ENCODE assay signal across 12 cellular contexts in genomic region chr3:129598484-129598883, GRCh38. TPM values are rescaled to one million over a fixed set of nuclear protein-coding genes. Genes with fewer than 3 reads are reported as not detected.
DNase-seq lines count a peak whose midpoint lies in the region; ATAC-seq and TF ChIP-seq lines count a peak whose summit lies in the region.
"Had no signal": no experiment of that assay in that cellular context is flagged by ENCODE, and none has a peak within 500 bp of the region (broad histone marks: within the 10 kb centered on the region; RNA-seq: fewer than 3 reads in every experiment).

No MANE protein-coding gene starts in this region.

- no peaks in the 10 kb centered on the region for H4K20me1 ChIP-seq in PC-3 (ENCODE audit: low read length)

- H3K36me3 ChIP-seq in HUES64 (ENCODE audit: insufficient read depth, low read length) = no peaks in the 10 kb centered on the region
- H3K36me3 ChIP-seq in lung (ENCODE audit: control insufficient read depth in 2 of 2, insufficient read depth in 2 of 2, low read length in 2 of 2) = no peaks in the 10 kb centered on the region
- H3K36me3 ChIP-seq in PC-3 (ENCODE audit: low read depth, low read length) = no peaks in the 10 kb centered on the region

- CTCF ChIA-PET in PC-3 (lab: Charles Lee) = no interaction called here

- H3K4me1 Mint-ChIP-seq in chondrocyte (ENCODE audit: low read depth) (peaks cover 98% of the 10 kb centered on the region), mesothelial cell of epicardium (peaks cover 48% of the 10 kb centered on the region)

- DNase-seq in chondrocyte (ENCODE audit: low spot score) = no peak
- no peak for DNase-seq in lung (ENCODE audit: low spot score)
- no peak for DNase-seq in A172 (ENCODE audit: low spot score)
- DNase-seq in mesothelial cell of epicardium (ENCODE audit: low spot score in 2 of 2, unreplicated experiment in 2 of 2) = no peak
- no peak for DNase-seq in PC-3
- DNase-seq: activated CD4-positive, alpha-beta T cell treated with anti-CD3 and anti-CD28 coated beads, Interleukin-2, amount 10 ng/mL, durations not matched to agents 7 days and 5 days; CD8-positive, alpha-beta T cell; Karpas-422 had no signal

- peaks cover 66% of the 10 kb centered on the region for H3K4me1 ChIP-seq in HUES64 (ENCODE audit: insufficient read depth, low read length)
- peaks cover 0 to 56% of the 10 kb centered on the region in 2 donors for H3K4me1 ChIP-seq in lung (ENCODE audit: control insufficient read depth in 2 of 2, insufficient read depth in 2 of 2, low read length in 2 of 2)
- H3K4me1 ChIP-seq in PC-3 (ENCODE audit: insufficient read depth, low read length) = peaks cover 5% of the 10 kb centered on the region; the same call in 1 of the 2 replicates

- no peak overlapping the region for H3K4me3 ChIP-seq in HUES64 (ENCODE audit: low read length)
- H3K4me3 ChIP-seq in lung = no peak overlapping the region
- H3K4me3 ChIP-seq in PC-3 (ENCODE audit: low read length) = no peak overlapping the region

- H3K9ac ChIP-seq in HUES64 (ENCODE audit: low read depth, low read length) (no peak overlapping the region), PC-3 (ENCODE audit: low read length) (no peak overlapping the region)

- H3K27ac ChIP-seq in HUES64 (ENCODE audit: low read depth, low read length) = peak overlapping the region; percentile 40; the same call in 1 of the 2 replicates
- peak overlapping the region; percentile 79 to 85 for H3K27ac ChIP-seq in lung (ENCODE audit: low read depth in 1 of 2, low read length in 1 of 2)
- H3K27ac ChIP-seq in temporal lobe (ENCODE audit: low read depth, low read length) = peak overlapping the region; percentile 96
- H3K27ac ChIP-seq in PC-3 (ENCODE audit: low read length) = no peak overlapping the region

- H3K27ac Mint-ChIP-seq in chondrocyte (ENCODE audit: unreplicated experiment) = peak overlapping the region; percentile 99
- no peak overlapping the region for H3K27ac Mint-ChIP-seq in mesothelial cell of epicardium
- H3K27ac Mint-ChIP-seq: activated CD4-positive, alpha-beta T cell treated with anti-CD3 and anti-CD28 coated beads, Interleukin-2, amount 10 ng/mL, durations not matched to agents 7 days and 5 days; CD8-positive, alpha-beta T cell had no signal

- POLR2A ChIA-PET in PC-3 (lab: Charles Lee; ENCODE audit: unreplicated experiment) = no interaction called here

- no TSS peak for BruUV-seq in PC-3 (replicated peaks; lab: Mats Ljungman, UMichigan)

- H3K9me3 Mint-ChIP-seq in chondrocyte (ENCODE audit: low read depth) (no peaks in the 10 kb centered on the region), mesothelial cell of epicardium (no peaks in the 10 kb centered on the region)
- H3K9me3 Mint-ChIP-seq: activated CD4-positive, alpha-beta T cell treated with anti-CD3 and anti-CD28 coated beads, Interleukin-2, amount 10 ng/mL, durations not matched to agents 7 days and 5 days; CD8-positive, alpha-beta T cell; neural crest cell had no signal

- ATAC-seq in lung (ENCODE audit: insufficient read depth, low FRiP score) (no peak), HG02571 (IDR thresholded peaks at IDR 0.05; ENCODE audit: unreplicated experiment) (no peak), PC-3 (no peak)
- ATAC-seq: CD8-positive, alpha-beta T cell had no signal

- H3K79me2 ChIP-seq in PC-3 (ENCODE audit: low read length) = peaks cover 2% of the 10 kb centered on the region

- 83% methylated on average over 11 of the region's 11 CpGs for WGBS in HUES64
- WGBS in lung, 2 donors = 77 to 89% methylated on average over 11 of the region's 11 CpGs

- intact Hi-C loops in PC-3 (cut with micrococcal nuclease) = no loop called here

- peak overlapping the region; percentile 53 for H3K4me3 Mint-ChIP-seq in chondrocyte (ENCODE audit: unreplicated experiment)
- H3K4me3 Mint-ChIP-seq in mesothelial cell of epicardium = no peak overlapping the region
- H3K4me3 Mint-ChIP-seq: activated CD4-positive, alpha-beta T cell treated with anti-CD3 and anti-CD28 coated beads, Interleukin-2, amount 10 ng/mL, durations not matched to agents 7 days and 5 days; CD8-positive, alpha-beta T cell; neural crest cell had no signal

- no peaks in the 10 kb centered on the region for H3K27me3 ChIP-seq in HUES64 (ENCODE audit: insufficient read depth, low read length)
- no peaks in the 10 kb centered on the region for H3K27me3 ChIP-seq in lung (ENCODE audit: control insufficient read depth, insufficient read depth)
- H3K27me3 ChIP-seq in PC-3 (ENCODE audit: low read length) = no peaks in the 10 kb centered on the region

- no peaks in the 10 kb centered on the region for H3F3A ChIP-seq in PC-3 (ENCODE audit: low read length, unreplicated experiment)

- H2AFZ ChIP-seq in PC-3 (ENCODE audit: low read length) = no peak overlapping the region

- H3K4me2 ChIP-seq in PC-3 (ENCODE audit: low read length) = no peak overlapping the region

- TF ChIP-seq CTCF in chondrocyte (IDR thresholded peaks at IDR 0.05) = no peak
- TF ChIP-seq CTCF in lung (IDR thresholded peaks at IDR 0.05; ENCODE audit: control extremely low read depth, extremely low read depth) = no peak
- no peak for TF ChIP-seq CTCF in mesothelial cell of epicardium (IDR thresholded peaks at IDR 0.05; ENCODE audit: unreplicated experiment)
- TF ChIP-seq CTCF in PC-3 (conservative IDR thresholded peaks at IDR 0.05; ENCODE audit: low read depth, low read length) = no peak

- H3K9me3 ChIP-seq in HUES64 (ENCODE audit: insufficient read depth, low read depth, low read length) = no peaks in the 10 kb centered on the region
- H3K9me3 ChIP-seq in lung (ENCODE audit: control insufficient read depth in 2 of 2, insufficient read depth in 1 of 2, low read length in 1 of 2) = no peaks in the 10 kb centered on the region
- H3K9me3 ChIP-seq in PC-3 (ENCODE audit: low read length) = no peaks in the 10 kb centered on the region

- no peaks in the 10 kb centered on the region for H3K9me2 ChIP-seq in PC-3 (replicated peaks; ENCODE audit: low read length)

- no peaks in the 10 kb centered on the region for H3K27me3 Mint-ChIP-seq in chondrocyte (ENCODE audit: low read depth)
- H3K27me3 Mint-ChIP-seq in mesothelial cell of epicardium (ENCODE audit: low read depth) = no peaks in the 10 kb centered on the region

- H3K36me3 Mint-ChIP-seq in chondrocyte (ENCODE audit: low read depth) (no peaks in the 10 kb centered on the region), mesothelial cell of epicardium (no peaks in the 10 kb centered on the region)
- H3K36me3 Mint-ChIP-seq: CD8-positive, alpha-beta T cell had no signal

RNA-seq across cellular contexts. Expression of gene PLXND1, which starts 8.0 kb away (rescaled TPM):
- 33.5 TPM for polyA plus RNA-seq in HUES64 (2013, experiment 1 of 2)
- polyA plus RNA-seq in HUES64 (2013, experiment 2 of 2) = 48.6 TPM
- total RNA-seq in chondrocyte (267 to 284 TPM (median 270 TPM) in 3 replicates), lung (100 to 1,000 TPM; 191 to 233 TPM), temporal lobe (24.1 TPM), mesothelial cell of epicardium (53.9 to 60.6 TPM (median 54.7 TPM) in 3 replicates), PC-3 (2014; rRNA removed) (19.2 and 21.8 TPM in 2 replicates)
- polyA plus RNA-seq in lung = 100 to 1,000 TPM; 128 to 168 TPM
- 210 and 219 TPM in 2 replicates for total RNA-seq in A172 (2014; rRNA removed; shearing (Covaris generic))

RNA-seq across cellular contexts. Expression of gene H1-8, which starts 55.5 kb away (rescaled TPM):
- not detected for polyA plus RNA-seq in HUES64 (2013, experiment 1 of 2)
- not detected for polyA plus RNA-seq in HUES64 (2013, experiment 2 of 2)
- total RNA-seq in chondrocyte = not detected in 3 replicates
- total RNA-seq in lung = not detected
- not detected for polyA plus RNA-seq in lung
- total RNA-seq in temporal lobe = not detected
- total RNA-seq in A172 (2014; rRNA removed; shearing (Covaris generic)) = not detected in 2 replicates
- total RNA-seq in mesothelial cell of epicardium = not detected in 3 replicates
- total RNA-seq in PC-3 (2014; rRNA removed) = not detected in 2 replicates
- total RNA-seq: activated CD4-positive, alpha-beta T cell treated with anti-CD3 and anti-CD28 coated beads, Interleukin-2, amount 10 ng/mL, durations not matched to agents 7 days and 5 days; CD8-positive, alpha-beta T cell; neural crest cell had no signal
